2 cellular contexts compared by ENCODE assay signal in the genomic region with DNA sequence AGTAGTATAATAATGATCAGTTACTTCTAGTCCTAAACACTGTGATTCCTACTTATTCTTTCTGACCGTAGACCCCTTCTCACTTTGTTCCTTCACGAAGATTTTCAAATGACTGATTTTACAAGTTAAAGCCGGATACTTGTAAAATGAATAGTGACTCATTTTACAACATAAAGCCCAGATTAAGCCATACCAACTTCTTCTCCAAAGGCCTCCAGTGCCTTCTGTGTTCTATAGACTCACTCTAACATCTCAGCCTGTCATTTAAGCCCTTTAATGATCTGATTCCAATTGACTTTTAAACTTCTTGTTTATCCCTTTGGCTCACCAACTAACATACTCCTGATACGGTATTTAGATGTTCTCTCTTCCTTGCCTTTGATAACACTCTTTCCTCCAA.
TF ChIP-seq lines count a peak whose summit lies in the region.

No MANE protein-coding gene starts in this region.

TF ChIP-seq in GM23338, 12 proteins besides CTCF, POLR2A, EP300 and RAD21:
- TF ChIP-seq NANOG (IDR thresholded peaks at IDR 0.05; ENCODE audit: borderline replicate concordance) (peak; percentile 73; the same call in 1 of the 2 replicates), EZH2 (IDR thresholded peaks at IDR 0.05; ENCODE audit: low read depth, unreplicated experiment) (no peak), EZH2phosphoT487 (IDR thresholded peaks at IDR 0.05; ENCODE audit: unreplicated experiment) (no peak), STAT1 (IDR thresholded peaks at IDR 0.05; ENCODE audit: unreplicated experiment) (no peak)
- TF ChIP-seq, protein P1, sequence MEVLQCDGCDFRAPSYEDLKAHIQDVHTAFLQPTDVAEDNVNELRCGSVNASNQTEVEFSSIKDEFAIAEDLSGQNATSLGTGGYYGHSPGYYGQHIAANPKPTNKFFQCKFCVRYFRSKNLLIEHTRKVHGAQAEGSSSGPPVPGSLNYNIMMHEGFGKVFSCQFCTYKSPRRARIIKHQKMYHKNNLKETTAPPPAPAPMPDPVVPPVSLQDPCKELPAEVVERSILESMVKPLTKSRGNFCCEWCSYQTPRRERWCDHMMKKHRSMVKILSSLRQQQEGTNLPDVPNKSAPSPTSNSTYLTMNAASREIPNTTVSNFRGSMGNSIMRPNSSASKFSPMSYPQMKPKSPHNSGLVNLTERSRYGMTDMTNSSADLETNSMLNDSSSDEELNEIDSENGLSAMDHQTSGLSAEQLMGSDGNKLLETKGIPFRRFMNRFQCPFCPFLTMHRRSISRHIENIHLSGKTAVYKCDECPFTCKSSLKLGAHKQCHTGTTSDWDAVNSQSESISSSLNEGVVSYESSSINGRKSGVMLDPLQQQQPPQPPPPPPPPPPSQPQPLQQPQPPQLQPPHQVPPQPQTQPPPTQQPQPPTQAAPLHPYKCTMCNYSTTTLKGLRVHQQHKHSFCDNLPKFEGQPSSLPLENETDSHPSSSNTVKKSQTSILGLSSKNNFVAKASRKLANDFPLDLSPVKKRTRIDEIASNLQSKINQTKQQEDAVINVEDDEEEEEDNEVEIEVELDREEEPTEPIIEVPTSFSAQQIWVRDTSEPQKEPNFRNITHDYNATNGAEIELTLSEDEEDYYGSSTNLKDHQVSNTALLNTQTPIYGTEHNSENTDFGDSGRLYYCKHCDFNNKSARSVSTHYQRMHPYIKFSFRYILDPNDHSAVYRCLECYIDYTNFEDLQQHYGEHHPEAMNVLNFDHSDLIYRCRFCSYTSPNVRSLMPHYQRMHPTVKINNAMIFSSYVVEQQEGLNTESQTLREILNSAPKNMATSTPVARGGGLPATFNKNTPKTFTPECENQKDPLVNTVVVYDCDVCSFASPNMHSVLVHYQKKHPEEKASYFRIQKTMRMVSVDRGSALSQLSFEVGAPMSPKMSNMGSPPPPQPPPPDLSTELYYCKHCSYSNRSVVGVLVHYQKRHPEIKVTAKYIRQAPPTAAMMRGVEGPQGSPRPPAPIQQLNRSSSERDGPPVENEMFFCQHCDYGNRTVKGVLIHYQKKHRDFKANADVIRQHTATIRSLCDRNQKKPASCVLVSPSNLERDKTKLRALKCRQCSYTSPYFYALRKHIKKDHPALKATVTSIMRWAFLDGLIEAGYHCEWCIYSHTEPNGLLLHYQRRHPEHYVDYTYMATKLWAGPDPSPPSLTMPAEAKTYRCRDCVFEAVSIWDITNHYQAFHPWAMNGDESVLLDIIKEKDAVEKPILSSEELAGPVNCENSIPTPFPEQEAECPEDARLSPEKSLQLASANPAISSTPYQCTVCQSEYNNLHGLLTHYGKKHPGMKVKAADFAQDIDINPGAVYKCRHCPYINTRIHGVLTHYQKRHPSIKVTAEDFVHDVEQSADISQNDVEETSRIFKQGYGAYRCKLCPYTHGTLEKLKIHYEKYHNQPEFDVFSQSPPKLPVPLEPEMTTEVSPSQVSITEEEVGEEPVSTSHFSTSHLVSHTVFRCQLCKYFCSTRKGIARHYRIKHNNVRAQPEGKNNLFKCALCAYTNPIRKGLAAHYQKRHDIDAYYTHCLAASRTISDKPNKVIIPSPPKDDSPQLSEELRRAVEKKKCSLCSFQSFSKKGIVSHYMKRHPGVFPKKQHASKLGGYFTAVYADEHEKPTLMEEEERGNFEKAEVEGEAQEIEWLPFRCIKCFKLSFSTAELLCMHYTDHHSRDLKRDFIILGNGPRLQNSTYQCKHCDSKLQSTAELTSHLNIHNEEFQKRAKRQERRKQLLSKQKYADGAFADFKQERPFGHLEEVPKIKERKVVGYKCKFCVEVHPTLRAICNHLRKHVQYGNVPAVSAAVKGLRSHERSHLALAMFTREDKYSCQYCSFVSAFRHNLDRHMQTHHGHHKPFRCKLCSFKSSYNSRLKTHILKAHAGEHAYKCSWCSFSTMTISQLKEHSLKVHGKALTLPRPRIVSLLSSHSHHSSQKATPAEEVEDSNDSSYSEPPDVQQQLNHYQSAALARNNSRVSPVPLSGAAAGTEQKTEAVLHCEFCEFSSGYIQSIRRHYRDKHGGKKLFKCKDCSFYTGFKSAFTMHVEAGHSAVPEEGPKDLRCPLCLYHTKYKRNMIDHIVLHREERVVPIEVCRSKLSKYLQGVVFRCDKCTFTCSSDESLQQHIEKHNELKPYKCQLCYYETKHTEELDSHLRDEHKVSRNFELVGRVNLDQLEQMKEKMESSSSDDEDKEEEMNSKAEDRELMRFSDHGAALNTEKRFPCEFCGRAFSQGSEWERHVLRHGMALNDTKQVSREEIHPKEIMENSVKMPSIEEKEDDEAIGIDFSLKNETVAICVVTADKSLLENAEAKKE (CRISPR knock-in tag; IDR thresholded peaks at IDR 0.05), result 0 out of 2 replicates have a peak, but pooled peaks have one; percentile 64

TF ChIP-seq in H1, 55 proteins besides CTCF, POLR2A, EP300 and RAD21:
- TF ChIP-seq CTBP2 (IDR thresholded peaks at IDR 0.05; ENCODE audit: borderline replicate concordance, insufficient read depth, insufficient read length, low read length) (no peak), TAF1 (IDR thresholded peaks at IDR 0.05; ENCODE audit: low read depth, low read length) (no peak), TBP (IDR thresholded peaks at IDR 0.05; ENCODE audit: low read depth, low read length) (no peak), TCF12 (IDR thresholded peaks at IDR 0.05; ENCODE audit: low read depth, low read length) (no peak), FOSL1 (IDR thresholded peaks at IDR 0.05; ENCODE audit: insufficient read depth, low read depth, low read length) (no peak), CHD1 (IDR thresholded peaks at IDR 0.05; ENCODE audit: low read depth, low read length) (no peak), ASH2L (IDR thresholded peaks at IDR 0.05; ENCODE audit: low read length) (no peak), GTF2F1 (IDR thresholded peaks at IDR 0.05; ENCODE audit: borderline replicate concordance, low read depth, low read length) (no peak), KDM1A (IDR thresholded peaks at IDR 0.05; ENCODE audit: borderline replicate concordance, low read length) (no peak), ATF3 (IDR thresholded peaks at IDR 0.05; ENCODE audit: insufficient read depth, low read depth, low read length) (no peak), CREB1 (IDR thresholded peaks at IDR 0.05) (no peak), EZH2 (IDR thresholded peaks at IDR 0.05; ENCODE audit: low read depth, low read length, severe bottlenecking) (no peak), PHF8 (conservative IDR thresholded peaks at IDR 0.05; ENCODE audit: low read depth, low read length) (no peak), POLR2AphosphoS5 (IDR thresholded peaks at IDR 0.05; ENCODE audit: low read depth, low read length) (no peak), RNF2 (IDR thresholded peaks at IDR 0.05; ENCODE audit: borderline replicate concordance, low read depth, low read length, missing control alignments, poor library complexity, severe bottlenecking) (no peak), NRF1 (IDR thresholded peaks at IDR 0.05; ENCODE audit: low read depth, low read length) (no peak), YY1 (IDR thresholded peaks at IDR 0.05; ENCODE audit: low read depth, low read length) (no peak), HDAC2 (IDR thresholded peaks at IDR 0.05; ENCODE audit: borderline replicate concordance in 1 of 2, low read depth in 2 of 2, low read length in 2 of 2) (no peak)
